ENCODE assay signal across 16 cellular contexts in genomic region chr5:140109818-140110733, GRCh38. TPM values are rescaled to one million over a fixed set of nuclear protein-coding genes. Genes with fewer than 3 reads are reported as not detected.
DNase-seq lines count a peak whose midpoint lies in the region; ATAC-seq and TF ChIP-seq lines count a peak whose summit lies in the region.
"Had no signal": no experiment of that assay in that cellular context is flagged by ENCODE, and none has a peak within 500 bp of the region (broad histone marks: within the 10 kb centered on the region; RNA-seq: fewer than 3 reads in every experiment).

No MANE protein-coding gene starts in this region.

- ATAC-seq in T-helper 17 cell (no peak), gastroesophageal sphincter (no peak)

- H3K36me3 ChIP-seq in breast epithelium (no peaks in the 10 kb centered on the region), fibroblast of lung (ENCODE audit: control insufficient read depth, insufficient read depth, low read length) (no peaks in the 10 kb centered on the region), gastroesophageal sphincter (no peaks in the 10 kb centered on the region)
- H3K36me3 ChIP-seq: BLaER1, brain microvascular endothelial cell had no signal

- no peaks in the 10 kb centered on the region for H3K9me3 Mint-ChIP-seq in MCF 10A (ENCODE audit: unreplicated experiment)
- no peaks in the 10 kb centered on the region for H3K9me3 Mint-ChIP-seq in type B pancreatic cell

- POLR2A ChIA-PET in MCF 10A (lab: Yijun Ruan, JAX), result interaction anchor here (0.6 to 6.3 kb wide), 19 partner anchors 9 to 816 kb away, joined by 3 to 147 read pairs (median 4); partner anchors contain the start of genes ANKHD1, CYSTM1, NDUFA2 and PFDN1

- TF ChIP-seq EP300 in gastroesophageal sphincter (IDR thresholded peaks at IDR 0.05), result no peak

- peaks cover 64% of the 10 kb centered on the region for H3K79me2 ChIP-seq in fibroblast of lung (ENCODE audit: control insufficient read depth, insufficient read depth, low read length)

- H3K4me1 ChIP-seq in breast epithelium, result peaks cover 0 to 19% of the 10 kb centered on the region in 2 donors
- peaks cover 4% of the 10 kb centered on the region for H3K4me1 ChIP-seq in fibroblast of lung (ENCODE audit: control insufficient read depth, extremely low read depth, insufficient read depth, low read length)
- H3K4me1 ChIP-seq in gastroesophageal sphincter, result peaks cover 3 to 75% (median 19%) of the 10 kb centered on the region in 3 donors

- no peak overlapping the region for H3K27ac ChIP-seq in breast epithelium
- H3K27ac ChIP-seq in fibroblast of lung (ENCODE audit: insufficient read depth, low read length), result no peak overlapping the region
- no peak overlapping the region for H3K27ac ChIP-seq in gastroesophageal sphincter
- H3K27ac ChIP-seq: BLaER1, brain microvascular endothelial cell, epithelial cell of prostate had no signal

- intact Hi-C loops in MCF 10A (cut with micrococcal nuclease), result no loop called here
- intact Hi-C loops in breast epithelium (cut with DNase I; ENCODE audit: low total_unique reads), result no loop called here

- peak overlapping the region; percentile 90 for H3K4me2 ChIP-seq in fibroblast of lung (ENCODE audit: extremely low read depth, insufficient read depth, low read length)
- H3K4me2 ChIP-seq: BLaER1 had no signal

- DNase-seq in MCF 10A (ENCODE audit: unreplicated experiment) (no peak), breast epithelium (ENCODE audit: low spot score in 2 of 2) (no peak), T-helper 17 cell (no peak), fibroblast of lung (ENCODE audit: low read depth in 2 of 2) (peak in 1 of 2 donors; percentile 33), type B pancreatic cell (ENCODE audit: extremely low spot score, unreplicated experiment) (no peak), SKM-1 (lab: John Stamatoyannopoulos, UW; ENCODE audit: unreplicated experiment) (no peak), NAMALWA (ENCODE audit: low spot score) (no peak)
- DNase-seq: brain microvascular endothelial cell; KBM-7; NCI-H226; occipital lobe; SIG-M5; stimulated activated CD4-positive, alpha-beta T cell treated with anti-CD3 and anti-CD28 coated beads, Interleukin-2, amount 100 ng/mL, for 48 hours had no signal

- H3K4me3 ChIP-seq in breast epithelium (no peak overlapping the region), fibroblast of lung (replicated peaks in 1 of 4; ENCODE audit: control extremely low read depth in 1 of 4, insufficient read depth in 1 of 4, low read depth in 3 of 4, low read length in 4 of 4) (peak overlapping the region in 3 of 4 experiments; percentile 75 to 86 (median 85)), gastroesophageal sphincter (no peak overlapping the region)
- H3K4me3 ChIP-seq: BLaER1 had no signal

- TF ChIP-seq CTCF in MCF 10A (IDR thresholded peaks at IDR 0.05; ENCODE audit: unreplicated experiment) (no peak), breast epithelium (IDR thresholded peaks at IDR 0.05) (no peak), fibroblast of lung (conservative IDR thresholded peaks at IDR 0.05 in 1 of 2, IDR thresholded peaks at IDR 0.05 in 1 of 2; ENCODE audit: low read depth in 1 of 2, low read length in 2 of 2) (no peak), type B pancreatic cell (conservative IDR thresholded peaks at IDR 0.05) (no peak), gastroesophageal sphincter (IDR thresholded peaks at IDR 0.05) (no peak)

- TF ChIP-seq POLR2A in breast epithelium (IDR thresholded peaks at IDR 0.05) (no peak), gastroesophageal sphincter (IDR thresholded peaks at IDR 0.05) (no peak)

- CTCF ChIA-PET in MCF 10A (lab: Yijun Ruan, JAX), result interaction anchor here (0.5 to 2.9 kb wide), 6 partner anchors 32 to 848 kb away, joined by 3 to 17 read pairs (median 3); no protein-coding TSS in a partner anchor

- H3K4me3 Mint-ChIP-seq in MCF 10A (ENCODE audit: unreplicated experiment), result peak overlapping the region; percentile 97
- H3K4me3 Mint-ChIP-seq in T-helper 17 cell, result peak overlapping the region; percentile 98
- H3K4me3 Mint-ChIP-seq in type B pancreatic cell, result peak overlapping the region; percentile 11

- H2AFZ ChIP-seq in fibroblast of lung (ENCODE audit: low read length), result no peak overlapping the region

- H3K27me3 Mint-ChIP-seq in MCF 10A (ENCODE audit: insufficient read depth, unreplicated experiment), result no peaks in the 10 kb centered on the region
- H3K27me3 Mint-ChIP-seq in T-helper 17 cell, result no peaks in the 10 kb centered on the region
- peaks cover 79% of the 10 kb centered on the region for H3K27me3 Mint-ChIP-seq in type B pancreatic cell

- H3K27ac Mint-ChIP-seq in MCF 10A (ENCODE audit: low read depth, unreplicated experiment) (no peak overlapping the region), T-helper 17 cell (no peak overlapping the region), type B pancreatic cell (no peak overlapping the region)

- WGBS in gastroesophageal sphincter (ENCODE audit: low coverage in 1 of 2), 2 donors, result 80 to 81% methylated on average over 2 of the region's 2 CpGs

- H3K9ac ChIP-seq in fibroblast of lung (ENCODE audit: insufficient read depth, low read length), result no peak overlapping the region
- H3K9ac ChIP-seq: BLaER1 had no signal

- BruUV-seq in MCF 10A (replicated peaks; lab: Mats Ljungman, UMichigan), result no TSS peak

- H3K36me3 Mint-ChIP-seq in MCF 10A (ENCODE audit: insufficient read depth, unreplicated experiment) (peaks cover 16% of the 10 kb centered on the region), T-helper 17 cell (ENCODE audit: low read depth) (no peaks in the 10 kb centered on the region), type B pancreatic cell (no peaks in the 10 kb centered on the region)

- H3K9me3 ChIP-seq in breast epithelium, result no peaks in the 10 kb centered on the region
- no peaks in the 10 kb centered on the region for H3K9me3 ChIP-seq in T-helper 17 cell (ENCODE audit: control insufficient read depth, low read length, poor library complexity, severe bottlenecking)
- H3K9me3 ChIP-seq in fibroblast of lung (ENCODE audit: control insufficient read depth, insufficient read depth, low read depth, low read length), result no peaks in the 10 kb centered on the region
- no peaks in the 10 kb centered on the region for H3K9me3 ChIP-seq in gastroesophageal sphincter
- H3K9me3 ChIP-seq: BLaER1 had no signal

- no peaks in the 10 kb centered on the region for H3K27me3 ChIP-seq in breast epithelium
- no peaks in the 10 kb centered on the region for H3K27me3 ChIP-seq in fibroblast of lung (ENCODE audit: control insufficient read depth, insufficient read depth, low read length)
- no peaks in the 10 kb centered on the region for H3K27me3 ChIP-seq in gastroesophageal sphincter
- H3K27me3 ChIP-seq: brain microvascular endothelial cell had no signal

- H3K4me1 Mint-ChIP-seq in MCF 10A (ENCODE audit: insufficient read depth, unreplicated experiment), result peaks cover 55% of the 10 kb centered on the region
- H3K4me1 Mint-ChIP-seq in T-helper 17 cell, result peaks cover 37% of the 10 kb centered on the region
- H3K4me1 Mint-ChIP-seq in type B pancreatic cell (ENCODE audit: unreplicated experiment), result peaks cover 19% of the 10 kb centered on the region

- no peaks in the 10 kb centered on the region for H4K20me1 ChIP-seq in fibroblast of lung (ENCODE audit: control insufficient read depth, extremely low read depth, insufficient read depth, low read length)

RNA-seq across cellular contexts. Expression of gene PURA, which starts 3.8 kb away (rescaled TPM):
- 20.1 and 24.6 TPM in 2 replicates for total RNA-seq in MCF 10A (2022)
- total RNA-seq in breast epithelium, result 10 to 100 TPM; 27.9 to 33.8 (median 30.1) TPM
- total RNA-seq in T-helper 17 cell, result 10 to 100 TPM in 1 of 2 donors, 1 to 10 TPM in 1; 9.0 to 10.3 TPM
- 19.0 and 20.0 TPM in 2 replicates for total RNA-seq in fibroblast of lung
- polyA plus RNA-seq in fibroblast of lung, result 4.9 and 8.0 TPM in 2 replicates
- 7.5 and 11.1 TPM in 2 replicates for polyA plus RNA-seq in fibroblast of lung (2012)
- 4.4 and 5.3 TPM in 2 replicates for polyA minus RNA-seq in fibroblast of lung (ENCODE audit: low replicate concordance)
- 8.3 and 10.7 TPM in 2 replicates for total RNA-seq in type B pancreatic cell (ENCODE audit: low replicate concordance)
- 10 to 100 TPM; 38.0 to 61.0 (median 49.1) TPM for total RNA-seq in gastroesophageal sphincter

RNA-seq across cellular contexts. Expression of gene IGIP, which starts 15.7 kb away (rescaled TPM):
- total RNA-seq in MCF 10A (2022) (7.5 and 8.3 TPM in 2 replicates), breast epithelium (10 to 100 TPM; 19.0 to 23.1 (median 21.8) TPM), T-helper 17 cell (1 to 10 TPM; 3.2 to 3.7 TPM), fibroblast of lung (11.7 and 13.4 TPM in 2 replicates), type B pancreatic cell (ENCODE audit: low replicate concordance) (2.6 and 2.9 TPM in 2 replicates), gastroesophageal sphincter (10 to 100 TPM; 26.0 to 36.6 (median 28.7) TPM)
- 1.5 and 3.8 TPM in 2 replicates for polyA plus RNA-seq in fibroblast of lung
- polyA plus RNA-seq in fibroblast of lung (2012), result 2.2 and 5.1 TPM in 2 replicates
- 3.5 and 4.1 TPM in 2 replicates for polyA minus RNA-seq in fibroblast of lung (ENCODE audit: low replicate concordance)

Comparison
In these comparisons a context has a peak if more than half of its experiments do, and no peak if none do; other contexts are left out.
1. H3K4me3 Mint-ChIP-seq: peak in every context shown above with its lines; median percentile 98 in T-helper 17 cell; 97 in MCF 10A; 11 in type B pancreatic cell.
2. H3K4me3 ChIP-seq: peak in fibroblast of lung (3 of 4); none in breast epithelium (0 of 3) and gastroesophageal sphincter (0 of 2).